In genomic region chr7:134669388-134669787, GRCh38 we compare ENCODE assay signal across 10 cellular contexts. TPM values are rescaled to one million over a fixed set of nuclear protein-coding genes. Genes with fewer than 3 reads are reported as not detected.
DNase-seq lines count a peak whose midpoint lies in the region; ATAC-seq, FAIRE-seq and TF ChIP-seq lines count a peak whose summit lies in the region.
"Had no signal": no experiment of that assay in that cellular context is flagged by ENCODE, and none has a peak within 500 bp of the region (broad histone marks: within the 10 kb centered on the region; RNA-seq: fewer than 3 reads in every experiment).

No MANE protein-coding gene starts in this region.

- H3K4me3 Mint-ChIP-seq in activated naive CD4-positive, alpha-beta T cell treated with anti-CD3 and anti-CD28 coated beads, Interleukin-2, amount 50 U/mL, for 24 hours: peak overlapping the region; percentile 38
- peak overlapping the region; percentile 58 to 88 (median 82) for H3K4me3 Mint-ChIP-seq in naive thymus-derived CD4-positive, alpha-beta T cell
- H3K4me3 Mint-ChIP-seq: brain had no signal

- no peaks in the 10 kb centered on the region for H3K9me3 ChIP-seq in DND-41 (ENCODE audit: insufficient read depth, low read length, severe bottlenecking)
- H3K9me3 ChIP-seq in KOPT-K1 (ENCODE audit: insufficient read depth, low read length, poor library complexity, severe bottlenecking): peaks cover 3% of the 10 kb centered on the region
- H3K9me3 ChIP-seq in naive thymus-derived CD4-positive, alpha-beta T cell (ENCODE audit: control insufficient read depth in 2 of 3, low read length in 3 of 3): peaks cover 0 to 3% (median 0%) of the 10 kb centered on the region in 3 experiments

- no peaks in the 10 kb centered on the region for H3K9me3 Mint-ChIP-seq in activated naive CD4-positive, alpha-beta T cell treated with anti-CD3 and anti-CD28 coated beads, Interleukin-2, amount 50 U/mL, for 24 hours
- H3K9me3 Mint-ChIP-seq in naive thymus-derived CD4-positive, alpha-beta T cell: peaks cover 0 to 13% (median 2%) of the 10 kb centered on the region in 11 donors

- H3K27ac Mint-ChIP-seq in activated naive CD4-positive, alpha-beta T cell treated with anti-CD3 and anti-CD28 coated beads, Interleukin-2, amount 50 U/mL, for 24 hours: peak overlapping the region; percentile 91
- peak overlapping the region; percentile 25 to 100 (median 96) for H3K27ac Mint-ChIP-seq in naive thymus-derived CD4-positive, alpha-beta T cell

- ATAC-seq in DND-41 (ENCODE audit: insufficient read depth, low read depth): peak; percentile 26; the same call in 1 of the 3 replicates
- ATAC-seq in naive thymus-derived CD4-positive, alpha-beta T cell: peak; percentile 32

- no peak for TF ChIP-seq CTCF in DND-41 (IDR thresholded peaks at IDR 0.05; ENCODE audit: borderline replicate concordance, extremely low read depth, low read length, poor library complexity, severe bottlenecking)

- H3K36me3 ChIP-seq in DND-41 (ENCODE audit: insufficient read depth, low read length): no peaks in the 10 kb centered on the region
- peaks cover 7% of the 10 kb centered on the region; the same call in 1 of the 2 replicates for H3K36me3 ChIP-seq in KOPT-K1 (ENCODE audit: insufficient read depth, low read length)
- H3K36me3 ChIP-seq in naive thymus-derived CD4-positive, alpha-beta T cell (ENCODE audit: control insufficient read depth in 2 of 3, insufficient read depth in 3 of 3, low read length in 3 of 3): no peaks in the 10 kb centered on the region

- H3K4me1 ChIP-seq in DND-41 (ENCODE audit: insufficient read depth, low read length): peaks cover 26% of the 10 kb centered on the region
- peaks cover 13 to 38% of the 10 kb centered on the region in 2 donors for H3K4me1 ChIP-seq in naive thymus-derived CD4-positive, alpha-beta T cell (ENCODE audit: control insufficient read depth in 2 of 2, insufficient read depth in 2 of 2, low read length in 2 of 2)

- no peaks in the 10 kb centered on the region for H3K27me3 Mint-ChIP-seq in activated naive CD4-positive, alpha-beta T cell treated with anti-CD3 and anti-CD28 coated beads, Interleukin-2, amount 50 U/mL, for 24 hours
- no peaks in the 10 kb centered on the region for H3K27me3 Mint-ChIP-seq in naive thymus-derived CD4-positive, alpha-beta T cell
- H3K27me3 Mint-ChIP-seq: brain had no signal

- no peaks in the 10 kb centered on the region for H4K20me1 ChIP-seq in DND-41 (ENCODE audit: insufficient read depth, low read length)

- POLR2A ChIA-PET in naive thymus-derived CD4-positive, alpha-beta T cell (lab: Charles Lee): interaction anchor here (0.6 to 7.2 kb wide), 14 partner anchors 9 to 500 kb away, joined by 3 to 154 read pairs (median 3); partner anchors contain the start of gene BPGM

- H2AFZ ChIP-seq in DND-41 (ENCODE audit: low read depth, low read length): no peak overlapping the region

- H3K9ac ChIP-seq in DND-41 (ENCODE audit: low read depth, low read length): peak overlapping the region; percentile 9; the same call in 1 of the 2 replicates

- H3K4me1 Mint-ChIP-seq in activated naive CD4-positive, alpha-beta T cell treated with anti-CD3 and anti-CD28 coated beads, Interleukin-2, amount 50 U/mL, for 24 hours: peaks cover 72% of the 10 kb centered on the region
- H3K4me1 Mint-ChIP-seq in naive thymus-derived CD4-positive, alpha-beta T cell: peaks cover 14 to 72% (median 66%) of the 10 kb centered on the region in 7 donors

- DNase-seq in DND-41 (no peak), HT-29 (ENCODE audit: low spot score) (no peak), NCI-H2227 (lab: John Stamatoyannopoulos, UW; ENCODE audit: unreplicated experiment) (no peak), EL (no peak), GM19239 (ENCODE audit: insufficient read length, low spot score) (no peak)
- peak in 1 of 9 donors; percentile 31 for DNase-seq in naive thymus-derived CD4-positive, alpha-beta T cell
- DNase-seq: mesendoderm had no signal

- no peaks in the 10 kb centered on the region for H3K79me2 ChIP-seq in DND-41 (ENCODE audit: insufficient read depth, low read length)

- peak overlapping the region in 1 of 2 experiments; percentile 30; a peak in 1 of 4 replicates for H3K4me3 ChIP-seq in DND-41 (ENCODE audit: low read depth in 1 of 2, low read length in 2 of 2)
- H3K4me3 ChIP-seq in naive thymus-derived CD4-positive, alpha-beta T cell (ENCODE audit: low read length): peak overlapping the region; percentile 25

- peak overlapping the region; percentile 56 for H3K4me2 ChIP-seq in DND-41 (ENCODE audit: insufficient read depth, low read length)

- no peak for FAIRE-seq in GM19239 (lab: Jason Lieb, UNC)

- peak overlapping the region; percentile 55 for H3K27ac ChIP-seq in DND-41 (ENCODE audit: low read length)
- peak overlapping the region; percentile 36 for H3K27ac ChIP-seq in KOPT-K1 (ENCODE audit: low read depth, low read length, poor library complexity, severe bottlenecking)
- peak overlapping the region; percentile 84 for H3K27ac ChIP-seq in naive thymus-derived CD4-positive, alpha-beta T cell (ENCODE audit: low read depth, low read length)

- CTCF ChIA-PET in naive thymus-derived CD4-positive, alpha-beta T cell (lab: Charles Lee): interaction anchor here (0.8 to 2.6 kb wide), 5 partner anchors 17 to 502 kb away, joined by 3 to 12 read pairs (median 4); partner anchors contain the start of genes BPGM and CYREN

- no peaks in the 10 kb centered on the region for H3K27me3 ChIP-seq in DND-41 (ENCODE audit: insufficient read depth, low read length, poor library complexity)
- H3K27me3 ChIP-seq in naive thymus-derived CD4-positive, alpha-beta T cell (ENCODE audit: control insufficient read depth in 2 of 2, insufficient read depth in 2 of 2, low read length in 2 of 2): no peaks in the 10 kb centered on the region

- intact Hi-C loops in naive thymus-derived CD4-positive, alpha-beta T cell (cut with micrococcal nuclease): loop anchor here (1.0 to 2.0 kb wide), 4 partner anchors 15 to 41 kb away; partner anchors contain the start of gene BPGM (in 1 of the 2)

- peaks cover 19% of the 10 kb centered on the region for H3K36me3 Mint-ChIP-seq in activated naive CD4-positive, alpha-beta T cell treated with anti-CD3 and anti-CD28 coated beads, Interleukin-2, amount 50 U/mL, for 24 hours
- peaks cover 8 to 33% (median 26%) of the 10 kb centered on the region in 5 donors for H3K36me3 Mint-ChIP-seq in naive thymus-derived CD4-positive, alpha-beta T cell

RNA-seq across cellular contexts. Expression of gene BPGM, which starts 22.7 kb away (rescaled TPM):
- 10 to 100 TPM; 12.7 to 19.2 (median 14.2) TPM for total RNA-seq in naive thymus-derived CD4-positive, alpha-beta T cell
- polyA plus RNA-seq in naive thymus-derived CD4-positive, alpha-beta T cell: 10 to 100 TPM; 28.9 to 33.9 TPM
- 7.1 and 8.0 TPM in 2 replicates for total RNA-seq in HT-29 (2014; rRNA removed; shearing (Covaris generic))
